ENCODE assay signal across 8 cellular contexts in genomic region chr4:180057891-180058643, GRCh38.
DNase-seq lines count a peak whose midpoint lies in the region; ATAC-seq and TF ChIP-seq lines count a peak whose summit lies in the region.

No MANE protein-coding gene starts in this region.

- ATAC-seq in HG02938 (IDR thresholded peaks at IDR 0.05; ENCODE audit: unreplicated experiment) (peak; percentile 47), omental fat pad (ENCODE audit: low FRiP score) (peak; percentile 22)

- no peaks in the 10 kb centered on the region for H3K9me2 ChIP-seq in SK-N-SH

- TF ChIP-seq CTCF in SK-N-SH (IDR thresholded peaks at IDR 0.05) (no peak), foreskin fibroblast (IDR thresholded peaks at IDR 0.05; ENCODE audit: low read depth, low read length) (no peak), omental fat pad (IDR thresholded peaks at IDR 0.05) (no peak)

- TF ChIP-seq RAD21 in SK-N-SH (IDR thresholded peaks at IDR 0.05; ENCODE audit: low read length), result no peak

- H3K4me1 ChIP-seq in SK-N-SH (ENCODE audit: control insufficient read depth in 1 of 2, insufficient read depth in 2 of 2, low read depth in 1 of 2, low read length in 1 of 2), result peaks cover 0 to 2% of the 10 kb centered on the region in 2 experiments; a peak in 1 of 4 replicates

- CTCF ChIA-PET in SK-N-SH (lab: Yijun Ruan, JAX), result no interaction called here

- no peaks in the 10 kb centered on the region for H3K36me3 ChIP-seq in SK-N-SH (replicated peaks in 1 of 2; ENCODE audit: control insufficient read depth in 1 of 2, insufficient read depth in 2 of 2, low read length in 1 of 2)

- POLR2A ChIA-PET in SK-N-SH (lab: Yijun Ruan, JAX), result no interaction called here

- peak overlapping the region; percentile 85 for H3K4me2 ChIP-seq in SK-N-SH

- peak; percentile 10 for DNase-seq in NCI-H1092 treated with DMSO at 0.1 percent for 48 hours (lab: John Stamatoyannopoulos, UW)
- no peak for DNase-seq in NCI-H1092 (lab: John Stamatoyannopoulos, UW)
- DNase-seq in SK-N-SH, result peak; percentile 53
- peak in 1 of 2 donors; percentile 2 for DNase-seq in foreskin fibroblast
- DNase-seq in omental fat pad (ENCODE audit: low spot score), result no peak
- no peak for DNase-seq in HT-29 (ENCODE audit: low spot score)
- no peak for DNase-seq in EL

- no peak overlapping the region for H3K27ac ChIP-seq in SK-N-SH (ENCODE audit: low read depth in 2 of 2, low read length in 1 of 2)

- H3F3A ChIP-seq in SK-N-SH (replicated peaks; ENCODE audit: insufficient read depth), result no peaks in the 10 kb centered on the region

- H3K4me3 ChIP-seq in SK-N-SH (ENCODE audit: low read depth in 2 of 2, low read length in 1 of 2) (peak overlapping the region; percentile 39 to 59), foreskin fibroblast (ENCODE audit: low read depth in 1 of 2, low read length in 2 of 2) (peak overlapping the region; percentile 18 to 36)

- no peak overlapping the region for H2AFZ ChIP-seq in SK-N-SH (ENCODE audit: low read depth)

- no peaks in the 10 kb centered on the region for H3K9me3 ChIP-seq in SK-N-SH

- 2% methylated on average over 10 of the region's 76 CpGs for WGBS in SK-N-SH (ENCODE audit: low lambda C conversion rate)

- no peak overlapping the region for H3K9ac ChIP-seq in SK-N-SH

- peaks cover 24% of the 10 kb centered on the region for H3K27me3 ChIP-seq in SK-N-SH (ENCODE audit: insufficient read depth)

- H3K79me2 ChIP-seq in SK-N-SH (ENCODE audit: insufficient read depth), result no peaks in the 10 kb centered on the region

- TF ChIP-seq EP300 in SK-N-SH (IDR thresholded peaks at IDR 0.05; ENCODE audit: borderline replicate concordance in 1 of 2, low read depth in 1 of 2, low read length in 1 of 2), result no peak

- H4K20me1 ChIP-seq in SK-N-SH (ENCODE audit: insufficient read depth), result no peaks in the 10 kb centered on the region

TF ChIP-seq in SK-N-SH, 30 proteins besides CTCF, POLR2A, EP300 and RAD21:
- TF ChIP-seq TEAD4 (IDR thresholded peaks at IDR 0.05; ENCODE audit: borderline replicate concordance, insufficient read depth) (no peak), EZH2phosphoT487 (IDR thresholded peaks at IDR 0.05; ENCODE audit: borderline replicate concordance, low read depth) (peak; percentile 12; the same call in 1 of the 2 replicates)
TF ChIP-seq in SK-N-SH: peak in this region for 1.

Comparison
In these comparisons a context has a peak if more than half of its experiments do, and no peak if none do; other contexts are left out.
1. DNase-seq: peak in NCI-H1092 treated with DMSO at 0.1 percent for 48 hours (single experiment) and SK-N-SH (single experiment); none in NCI-H1092 (single experiment), omental fat pad (single experiment), HT-29 (single experiment) and EL (single experiment).